ENCODE assay signal across 17 cellular contexts in genomic region chr19:43705729-43706128, GRCh38. TPM values are rescaled to one million over a fixed set of nuclear protein-coding genes. Genes with fewer than 3 reads are reported as not detected.
DNase-seq lines count a peak whose midpoint lies in the region; ATAC-seq and TF ChIP-seq lines count a peak whose summit lies in the region.
"Had no signal": no experiment of that assay in that cellular context is flagged by ENCODE, and none has a peak within 500 bp of the region (broad histone marks: within the 10 kb centered on the region; RNA-seq: fewer than 3 reads in every experiment).

No MANE protein-coding gene starts in this region.

- TF ChIP-seq POLR2A in transverse colon (IDR thresholded peaks at IDR 0.05), result no peak

- H3K4me3 Mint-ChIP-seq in stimulated activated naive CD8-positive, alpha-beta T cell treated with anti-CD3 and anti-CD28 coated beads, Interleukin-15, Interleukin-2, amounts not matched to agents 100 ng/mL and 50 ng/mL, for 24 hours, result no peak overlapping the region
- no peak overlapping the region for H3K4me3 Mint-ChIP-seq in activated T-helper 17 cell treated with anti-CD3 and anti-CD28 coated beads, Interleukin-2, amount 50 U/mL, for 72 hours
- no peak overlapping the region for H3K4me3 Mint-ChIP-seq in stimulated activated effector memory CD8-positive, alpha-beta T cell treated with anti-CD3 and anti-CD28 coated beads, Interleukin-12 subunit alpha, Interleukin-12 subunit beta, amount 100 ng/mL, for 72 hours
- H3K4me3 Mint-ChIP-seq in Caco-2 (ENCODE audit: unreplicated experiment), result no peak overlapping the region
- H3K4me3 Mint-ChIP-seq: CD4-positive, alpha-beta T cell had no signal

- H3K27ac ChIP-seq in transverse colon, result no peak overlapping the region
- H3K27ac ChIP-seq: GM23248 had no signal

- no peak for TF ChIP-seq EP300 in transverse colon (IDR thresholded peaks at IDR 0.05; ENCODE audit: low read depth)

- WGBS in transverse colon (ENCODE audit: low coverage in 1 of 2), 2 donors, result 90 to 100% methylated on average over 2 to 6 of the region's 6 CpGs

- H3K27me3 Mint-ChIP-seq in stimulated activated naive CD8-positive, alpha-beta T cell treated with anti-CD3 and anti-CD28 coated beads, Interleukin-15, Interleukin-2, amounts not matched to agents 100 ng/mL and 50 ng/mL, for 24 hours, result peaks cover 7% of the 10 kb centered on the region
- no peaks in the 10 kb centered on the region for H3K27me3 Mint-ChIP-seq in activated T-helper 17 cell treated with anti-CD3 and anti-CD28 coated beads, Interleukin-2, amount 50 U/mL, for 72 hours
- no peaks in the 10 kb centered on the region for H3K27me3 Mint-ChIP-seq in Caco-2 (ENCODE audit: insufficient read depth, unreplicated experiment)

- peaks cover 15% of the 10 kb centered on the region for H3K4me1 Mint-ChIP-seq in stimulated activated naive CD8-positive, alpha-beta T cell treated with anti-CD3 and anti-CD28 coated beads, Interleukin-15, Interleukin-2, amounts not matched to agents 100 ng/mL and 50 ng/mL, for 24 hours (ENCODE audit: low read depth)
- peaks cover 6% of the 10 kb centered on the region for H3K4me1 Mint-ChIP-seq in activated T-helper 17 cell treated with anti-CD3 and anti-CD28 coated beads, Interleukin-2, amount 50 U/mL, for 72 hours
- peaks cover 10% of the 10 kb centered on the region for H3K4me1 Mint-ChIP-seq in stimulated activated effector memory CD8-positive, alpha-beta T cell treated with anti-CD3 and anti-CD28 coated beads, Interleukin-12 subunit alpha, Interleukin-12 subunit beta, amount 100 ng/mL, for 72 hours
- peaks cover 17% of the 10 kb centered on the region for H3K4me1 Mint-ChIP-seq in Caco-2 (ENCODE audit: low read depth, unreplicated experiment)

- no peak for DNase-seq in stimulated activated naive CD8-positive, alpha-beta T cell treated with anti-CD3 and anti-CD28 coated beads, Interleukin-15, Interleukin-2, amounts not matched to agents 100 U/mL and 50 U/mL, for 24 hours
- DNase-seq in stimulated activated effector memory CD8-positive, alpha-beta T cell treated with anti-CD3 and anti-CD28 coated beads, Interleukin-12 subunit alpha, Interleukin-12 subunit beta, amount 100 ng/mL, for 72 hours (ENCODE audit: low spot score in 2 of 2), result no peak
- DNase-seq in transverse colon (no peak), Caco-2 (no peak)
- DNase-seq: ACHN; BE2C; C1 segment of cervical spinal cord; CD4-positive, alpha-beta T cell; DMS153; DMS79; GDM1; GM23248 had no signal

- CTCF ChIA-PET in Caco-2 (lab: Charles Lee), result no interaction called here

- in situ Hi-C loops in transverse colon (cut with MboI; ENCODE audit: low pct_ligation_motif_present in 1 of 4, low pct_unique_long_range_greater_than_20kb in 1 of 4, low sequenced_read_pairs in 3 of 4), result no loop called here

- peaks cover 7% of the 10 kb centered on the region for H3K36me3 Mint-ChIP-seq in stimulated activated naive CD8-positive, alpha-beta T cell treated with anti-CD3 and anti-CD28 coated beads, Interleukin-15, Interleukin-2, amounts not matched to agents 100 ng/mL and 50 ng/mL, for 24 hours (ENCODE audit: low read depth)
- no peaks in the 10 kb centered on the region for H3K36me3 Mint-ChIP-seq in activated T-helper 17 cell treated with anti-CD3 and anti-CD28 coated beads, Interleukin-2, amount 50 U/mL, for 72 hours (ENCODE audit: low read depth)
- no peaks in the 10 kb centered on the region for H3K36me3 Mint-ChIP-seq in stimulated activated effector memory CD8-positive, alpha-beta T cell treated with anti-CD3 and anti-CD28 coated beads, Interleukin-12 subunit alpha, Interleukin-12 subunit beta, amount 100 ng/mL, for 72 hours
- peaks cover 6% of the 10 kb centered on the region for H3K36me3 Mint-ChIP-seq in Caco-2 (ENCODE audit: insufficient read depth, unreplicated experiment)

- H3K27me3 ChIP-seq in transverse colon (no peaks in the 10 kb centered on the region), Caco-2 (replicated peaks; ENCODE audit: control insufficient read depth, insufficient read depth, low read length) (no peaks in the 10 kb centered on the region)
- H3K27me3 ChIP-seq: BE2C had no signal

- TF ChIP-seq CTCF in transverse colon (IDR thresholded peaks at IDR 0.05), result no peak
- no peak for TF ChIP-seq CTCF in Caco-2 (IDR thresholded peaks at IDR 0.05; ENCODE audit: insufficient read depth in 1 of 2, low read depth in 1 of 2, low read length in 1 of 2, severe bottlenecking in 1 of 2, unreplicated experiment in 1 of 2)

- H3K9me3 ChIP-seq in transverse colon (no peaks in the 10 kb centered on the region), Caco-2 (peaks cover 14% of the 10 kb centered on the region)
- H3K9me3 ChIP-seq: BE2C, HAP-1 had no signal

- peaks cover 7% of the 10 kb centered on the region for H3K9me3 Mint-ChIP-seq in stimulated activated naive CD8-positive, alpha-beta T cell treated with anti-CD3 and anti-CD28 coated beads, Interleukin-15, Interleukin-2, amounts not matched to agents 100 ng/mL and 50 ng/mL, for 24 hours
- no peaks in the 10 kb centered on the region for H3K9me3 Mint-ChIP-seq in activated T-helper 17 cell treated with anti-CD3 and anti-CD28 coated beads, Interleukin-2, amount 50 U/mL, for 72 hours
- peaks cover 5% of the 10 kb centered on the region for H3K9me3 Mint-ChIP-seq in stimulated activated effector memory CD8-positive, alpha-beta T cell treated with anti-CD3 and anti-CD28 coated beads, Interleukin-12 subunit alpha, Interleukin-12 subunit beta, amount 100 ng/mL, for 72 hours
- peaks cover 10% of the 10 kb centered on the region for H3K9me3 Mint-ChIP-seq in Caco-2 (ENCODE audit: unreplicated experiment)

- H3K4me3 ChIP-seq in transverse colon (no peak overlapping the region), Caco-2 (ENCODE audit: low read depth, low read length) (no peak overlapping the region)
- H3K4me3 ChIP-seq: GM23248, HAP-1 had no signal

- peaks cover under 1 to 7% (median 4%) of the 10 kb centered on the region in 4 donors for H3K4me1 ChIP-seq in transverse colon
- H3K4me1 ChIP-seq in Caco-2, result peaks cover 12% of the 10 kb centered on the region
- H3K4me1 ChIP-seq: BE2C had no signal

- no peaks in the 10 kb centered on the region for H3K36me3 ChIP-seq in transverse colon
- no peaks in the 10 kb centered on the region for H3K36me3 ChIP-seq in Caco-2 (ENCODE audit: control insufficient read depth, insufficient read depth, low read length)
- H3K36me3 ChIP-seq: BE2C, HAP-1 had no signal

- intact Hi-C loops in transverse colon (cut with DNase I; ENCODE audit: low total_unique reads) (no loop called here), Caco-2 (cut with micrococcal nuclease; ENCODE audit: unreplicated experiment) (no loop called here)

- BruUV-seq in Caco-2 (replicated peaks; lab: Mats Ljungman, UMichigan), result no TSS peak

- H3K27ac Mint-ChIP-seq in stimulated activated naive CD8-positive, alpha-beta T cell treated with anti-CD3 and anti-CD28 coated beads, Interleukin-15, Interleukin-2, amounts not matched to agents 100 ng/mL and 50 ng/mL, for 24 hours, result peak overlapping the region; percentile 11
- H3K27ac Mint-ChIP-seq in activated T-helper 17 cell treated with anti-CD3 and anti-CD28 coated beads, Interleukin-2, amount 50 U/mL, for 72 hours, result peak overlapping the region; percentile 80
- H3K27ac Mint-ChIP-seq in stimulated activated effector memory CD8-positive, alpha-beta T cell treated with anti-CD3 and anti-CD28 coated beads, Interleukin-12 subunit alpha, Interleukin-12 subunit beta, amount 100 ng/mL, for 72 hours, result peak overlapping the region; percentile 61
- H3K27ac Mint-ChIP-seq in Caco-2 (ENCODE audit: unreplicated experiment), result no peak overlapping the region
- H3K27ac Mint-ChIP-seq: CD4-positive, alpha-beta T cell had no signal

- no peak for ATAC-seq in stimulated activated naive CD8-positive, alpha-beta T cell treated with anti-CD3 and anti-CD28 coated beads, Interleukin-15, Interleukin-2, amounts not matched to agents 100 U/mL and 50 U/mL, for 24 hours
- ATAC-seq in activated T-helper 17 cell treated with anti-CD3 and anti-CD28 coated beads, Interleukin-2, amount 50 U/mL, for 72 hours (replicated peaks), result no peak
- ATAC-seq in stimulated activated effector memory CD8-positive, alpha-beta T cell treated with anti-CD3 and anti-CD28 coated beads, Interleukin-12 subunit alpha, Interleukin-12 subunit beta, amount 100 ng/mL, for 72 hours, result no peak

- POLR2A ChIA-PET in Caco-2 (lab: Charles Lee), result no interaction called here

RNA-seq across cellular contexts. Expression of gene IRGC, which starts 10.1 kb away (rescaled TPM):
- not detected for total RNA-seq in activated T-helper 17 cell treated with anti-CD3 and anti-CD28 coated beads, Interleukin-2, amount 50 U/mL, for 72 hours
- not detected for total RNA-seq in transverse colon
- total RNA-seq in Caco-2 (2022), result not detected in 2 replicates
- total RNA-seq: CD4-positive, alpha-beta T cell; Daoy; GM23248; H4 had no signal

RNA-seq across cellular contexts. Expression of gene PLAUR, which starts 35.8 kb away (rescaled TPM):
- 10 to 100 TPM; 11.2 to 52.5 TPM for total RNA-seq in activated T-helper 17 cell treated with anti-CD3 and anti-CD28 coated beads, Interleukin-2, amount 50 U/mL, for 72 hours
- total RNA-seq in transverse colon (10 to 100 TPM; 12.1 to 76.2 (median 54.7) TPM), Caco-2 (2022) (2.2 and 3.1 TPM in 2 replicates)

RNA-seq across cellular contexts. Expression of gene SMG9, which starts 49.0 kb away (rescaled TPM):
- 100 to 1,000 TPM in 1 of 2 donors, 10 to 100 TPM in 1; 70.4 to 109 TPM for total RNA-seq in activated T-helper 17 cell treated with anti-CD3 and anti-CD28 coated beads, Interleukin-2, amount 50 U/mL, for 72 hours
- total RNA-seq in transverse colon (10 to 100 TPM in 3 of 4 donors, 1 to 10 TPM in 1; 4.1 to 68.7 (median 13.8) TPM), Caco-2 (2022) (87.6 and 98.8 TPM in 2 replicates)
